18 cellular contexts compared by ENCODE assay signal in genomic region chr4:152579107-152579764, GRCh38. TPM values are rescaled to one million over a fixed set of nuclear protein-coding genes. Genes with fewer than 3 reads are reported as not detected.
DNase-seq lines count a peak whose midpoint lies in the region; ATAC-seq, FAIRE-seq and TF ChIP-seq lines count a peak whose summit lies in the region.
"Had no signal": no experiment of that assay in that cellular context is flagged by ENCODE, and none has a peak within 500 bp of the region (broad histone marks: within the 10 kb centered on the region; RNA-seq: fewer than 3 reads in every experiment).

No MANE protein-coding gene starts in this region.

- DNase-seq in MM.1S: no peak
- no peak for DNase-seq in K562 (ENCODE audit: extremely low read depth in 1 of 4, low spot score in 3 of 4)
- DNase-seq in HepG2 (ENCODE audit: low spot score): no peak
- no peak for DNase-seq in type B pancreatic cell (ENCODE audit: extremely low spot score, unreplicated experiment)
- no peak for DNase-seq in left cardiac atrium
- no peak for DNase-seq in hepatic stellate cell (ENCODE audit: low spot score)
- no peak for DNase-seq in activated naive CD4-positive, alpha-beta T cell treated with anti-CD3 and anti-CD28 coated beads, Interleukin-2, amount 10 ng/mL, durations not matched to agents 7 days and 5 days
- DNase-seq: 8988T; CD4-positive, alpha-beta memory T cell; DMS153; DMS79; GDM1; GM23248 had no signal

- in situ Hi-C loops in K562 (cut with MboI) (no loop called here), HepG2 (cut with HindIII; ENCODE audit: extremely low pct_ligation_motif_present, low pct_unique_long_range_greater_than_20kb) (no loop called here)

- H3K9ac ChIP-seq in MM.1S (ENCODE audit: low read length) (no peak overlapping the region), K562 (ENCODE audit: insufficient read depth in 1 of 2, low read depth in 2 of 2, low read length in 2 of 2) (no peak overlapping the region), HepG2 (ENCODE audit: insufficient read depth, low read depth, low read length) (no peak overlapping the region)
- H3K9ac ChIP-seq: BLaER1, GM23248 had no signal

- no peaks in the 10 kb centered on the region for H3K36me3 Mint-ChIP-seq in type B pancreatic cell
- no peaks in the 10 kb centered on the region for H3K36me3 Mint-ChIP-seq in activated naive CD4-positive, alpha-beta T cell treated with anti-CD3 and anti-CD28 coated beads, Interleukin-2, amount 10 ng/mL, durations not matched to agents 7 days and 5 days
- H3K36me3 Mint-ChIP-seq: CD14-positive monocyte; CD4-positive, alpha-beta memory T cell had no signal

- no peaks in the 10 kb centered on the region for H3K9me3 Mint-ChIP-seq in type B pancreatic cell
- H3K9me3 Mint-ChIP-seq in activated naive CD4-positive, alpha-beta T cell treated with anti-CD3 and anti-CD28 coated beads, Interleukin-2, amount 10 ng/mL, durations not matched to agents 7 days and 5 days: no peaks in the 10 kb centered on the region

- H3K79me2 ChIP-seq in MM.1S (ENCODE audit: low read length) (no peaks in the 10 kb centered on the region), K562 (ENCODE audit: control insufficient read depth, insufficient read depth, low read length) (no peaks in the 10 kb centered on the region), HepG2 (ENCODE audit: insufficient read depth, low read length) (no peaks in the 10 kb centered on the region)

- no peaks in the 10 kb centered on the region for H4K20me1 ChIP-seq in MM.1S (ENCODE audit: insufficient read depth, low read length)
- no peaks in the 10 kb centered on the region for H4K20me1 ChIP-seq in K562 (replicated peaks; ENCODE audit: control insufficient read depth, insufficient read depth, low read length)
- no peaks in the 10 kb centered on the region for H4K20me1 ChIP-seq in HepG2 (ENCODE audit: insufficient read depth, low read length)
- H4K20me1 ChIP-seq: BLaER1 had no signal

- H3K9me2 ChIP-seq in MM.1S (replicated peaks; ENCODE audit: insufficient read depth, low read length): no peaks in the 10 kb centered on the region

- no peak overlapping the region; the same call in 1 of the 2 replicates for H3K27ac ChIP-seq in MM.1S (ENCODE audit: low read length)
- no peak overlapping the region for H3K27ac ChIP-seq in K562 (ENCODE audit: extremely low read depth, low read depth, low read length)
- no peak overlapping the region for H3K27ac ChIP-seq in HepG2 (ENCODE audit: extremely low read length, insufficient read depth, low read length)
- H3K27ac ChIP-seq: BLaER1, GM23248 had no signal

- intact Hi-C loops in K562 (cut with micrococcal nuclease) (no loop called here), HepG2 (cut with micrococcal nuclease; ENCODE audit: unreplicated experiment) (no loop called here), left cardiac atrium (cut with DNase I) (no loop called here)

- CTCF ChIA-PET in K562 (lab: Yijun Ruan, JAX; ENCODE audit: low intra/inter-chr PET ratio): no interaction called here
- CTCF ChIA-PET in HepG2 (lab: Yijun Ruan, JAX; ENCODE audit: low intra/inter-chr PET ratio, low total read pairs): no interaction called here
- CTCF ChIA-PET in activated naive CD4-positive, alpha-beta T cell treated with anti-CD3 and anti-CD28 coated beads, Interleukin-2, amount 10 ng/mL, durations not matched to agents 7 days and 5 days (lab: Charles Lee): interaction anchor here (1.6 to 3.6 kb wide), 2 partner anchors 18 to 78 kb away, joined by 3 to 12 read pairs; no protein-coding TSS in a partner anchor

- FAIRE-seq in K562 (lab: Jason Lieb, UNC) (no peak), HepG2 (lab: Jason Lieb, UNC) (peak; percentile 58)
- FAIRE-seq: GM12892, HTR-8/SVneo had no signal

- H3K4me1 ChIP-seq in MM.1S (ENCODE audit: low read length): peaks cover 19% of the 10 kb centered on the region
- peaks cover 0 to 10% of the 10 kb centered on the region in 2 experiments; a peak in 2 of 5 replicates for H3K4me1 ChIP-seq in K562 (replicated peaks in 1 of 2; ENCODE audit: control insufficient read depth in 2 of 2, insufficient read depth in 2 of 2, low read length in 2 of 2)
- peaks cover 33% of the 10 kb centered on the region for H3K4me1 ChIP-seq in HepG2 (ENCODE audit: insufficient read depth, low read length)
- H3K4me1 ChIP-seq: HAP-1 had no signal

- TF ChIP-seq POLR2A in K562 (conservative IDR thresholded peaks at IDR 0.05): no peak
- no peak for TF ChIP-seq POLR2A in HepG2 (IDR thresholded peaks at IDR 0.05; ENCODE audit: insufficient read depth in 1 of 2, low read depth in 2 of 2, low read length in 2 of 2)

- POLR2A ChIA-PET in K562 (lab: Yijun Ruan, JAX) (interaction anchor here (1.1 to 1.7 kb wide), 3 partner anchors 9 to 24 kb away, joined by 3 to 4 read pairs (median 3); no protein-coding TSS in a partner anchor), HepG2 (lab: Yijun Ruan, JAX) (no interaction called here)

- H3K4me2 ChIP-seq in MM.1S (ENCODE audit: low read depth, low read length): peak overlapping the region; percentile 20; the same call in 1 of the 2 replicates
- no peak overlapping the region for H3K4me2 ChIP-seq in K562 (ENCODE audit: insufficient read depth, low read length)
- H3K4me2 ChIP-seq in HepG2 (ENCODE audit: low read depth, low read length): peak overlapping the region; percentile 66
- H3K4me2 ChIP-seq: BLaER1 had no signal

- no peak overlapping the region for H3K27ac Mint-ChIP-seq in type B pancreatic cell
- H3K27ac Mint-ChIP-seq in activated naive CD4-positive, alpha-beta T cell treated with anti-CD3 and anti-CD28 coated beads, Interleukin-2, amount 10 ng/mL, durations not matched to agents 7 days and 5 days: no peak overlapping the region
- H3K27ac Mint-ChIP-seq: CD4-positive, alpha-beta memory T cell had no signal

- H3K36me3 ChIP-seq in MM.1S (replicated peaks; ENCODE audit: insufficient read depth, low read length) (no peaks in the 10 kb centered on the region), K562 (ENCODE audit: control insufficient read depth, insufficient read depth, low read length) (no peaks in the 10 kb centered on the region), HepG2 (replicated peaks in 1 of 2; ENCODE audit: control insufficient read depth in 1 of 2, insufficient read depth in 2 of 2, low read length in 2 of 2) (no peaks in the 10 kb centered on the region)
- H3K36me3 ChIP-seq: BLaER1, HAP-1 had no signal

- H3K4me1 Mint-ChIP-seq in type B pancreatic cell (ENCODE audit: unreplicated experiment): peaks cover 19% of the 10 kb centered on the region
- H3K4me1 Mint-ChIP-seq in activated naive CD4-positive, alpha-beta T cell treated with anti-CD3 and anti-CD28 coated beads, Interleukin-2, amount 10 ng/mL, durations not matched to agents 7 days and 5 days: no peaks in the 10 kb centered on the region

- H2AFZ ChIP-seq in MM.1S (ENCODE audit: low read length) (0 out of 2 replicates have a peak overlapping the region, but pooled peaks have one; percentile 0), K562 (ENCODE audit: low read depth, low read length) (no peak overlapping the region), HepG2 (ENCODE audit: low read length) (no peak overlapping the region)
- H2AFZ ChIP-seq: GM23248 had no signal

- whole genome bisulfite sequencing in K562 (ENCODE audit: insufficient coverage, low coverage, missing lambda C conversion rate): 36% methylated on average over 11 of the region's 11 CpGs
- 2% methylated on average over 11 of the region's 11 CpGs for WGBS in HepG2 (ENCODE audit: low lambda C conversion rate)

- no peak overlapping the region for H3K4me3 ChIP-seq in MM.1S (ENCODE audit: low read length)
- no peak overlapping the region for H3K4me3 ChIP-seq in K562
- H3K4me3 ChIP-seq in HepG2 (replicated peaks in 1 of 3; ENCODE audit: insufficient read depth in 1 of 3, low read depth in 2 of 3, low read length in 3 of 3): no peak overlapping the region
- H3K4me3 ChIP-seq: BLaER1, GM23248, HAP-1 had no signal

- TF ChIP-seq RAD21 in K562 (CRISPR knock-in tag; conservative IDR thresholded peaks at IDR 0.05 in 1 of 2, IDR thresholded peaks at IDR 0.05 in 1 of 2) (no peak), HepG2 (CRISPR knock-in tag; IDR thresholded peaks at IDR 0.05) (no peak)

- TF ChIP-seq EP300 in K562 (IDR thresholded peaks at IDR 0.05; ENCODE audit: low read length) (no peak), HepG2 (IDR thresholded peaks at IDR 0.05; ENCODE audit: low read depth in 2 of 2, low read length in 2 of 2) (no peak), HepG2 (CRISPR knock-in tag; IDR thresholded peaks at IDR 0.05; ENCODE audit: borderline replicate concordance) (no peak)

- no peaks in the 10 kb centered on the region for H3K9me3 ChIP-seq in MM.1S (replicated peaks; ENCODE audit: insufficient read depth, low read length)
- H3K9me3 ChIP-seq in K562 (replicated peaks; ENCODE audit: control insufficient read depth, insufficient read depth, low read depth, low read length): no peaks in the 10 kb centered on the region
- no peaks in the 10 kb centered on the region for H3K9me3 ChIP-seq in HepG2 (ENCODE audit: low read length)
- H3K9me3 ChIP-seq: BLaER1, HAP-1 had no signal

- ATAC-seq in K562 (peak; percentile 30; the same call in 2 of the 3 replicates), HepG2 (peak; percentile 83), left cardiac atrium (no peak)

- no peaks in the 10 kb centered on the region for H3K27me3 Mint-ChIP-seq in type B pancreatic cell
- peaks cover 13% of the 10 kb centered on the region for H3K27me3 Mint-ChIP-seq in activated naive CD4-positive, alpha-beta T cell treated with anti-CD3 and anti-CD28 coated beads, Interleukin-2, amount 10 ng/mL, durations not matched to agents 7 days and 5 days
- H3K27me3 Mint-ChIP-seq: CD4-positive, alpha-beta memory T cell had no signal

- no peaks in the 10 kb centered on the region for H3K9me1 ChIP-seq in K562 (ENCODE audit: control insufficient read depth, insufficient read depth, low read length)

- no peaks in the 10 kb centered on the region for H3K27me3 ChIP-seq in MM.1S (replicated peaks; ENCODE audit: insufficient read depth, low read length)
- H3K27me3 ChIP-seq in K562 (ENCODE audit: control insufficient read depth in 2 of 2, insufficient read depth in 2 of 2, low read length in 2 of 2): peaks cover 0 to 5% of the 10 kb centered on the region in 2 experiments; a peak in 3 of 5 replicates
- peaks cover 4 to 6% of the 10 kb centered on the region in 2 experiments; a peak in 2 of 5 replicates for H3K27me3 ChIP-seq in HepG2 (ENCODE audit: control insufficient read depth in 1 of 2, insufficient read depth in 2 of 2, low read length in 2 of 2)
- H3K27me3 ChIP-seq: BLaER1 had no signal

- no TSS peak for BruUV-seq in K562 (replicated peaks; lab: Mats Ljungman, UMichigan)
- no TSS peak for BruUV-seq in HepG2 (replicated peaks; lab: Mats Ljungman, UMichigan)

- peaks cover 5% of the 10 kb centered on the region; the same call in 1 of the 2 replicates for H3F3A ChIP-seq in MM.1S (ENCODE audit: insufficient read depth, low read length)

- no peak overlapping the region for H3K4me3 Mint-ChIP-seq in type B pancreatic cell
- no peak overlapping the region for H3K4me3 Mint-ChIP-seq in activated naive CD4-positive, alpha-beta T cell treated with anti-CD3 and anti-CD28 coated beads, Interleukin-2, amount 10 ng/mL, durations not matched to agents 7 days and 5 days
- H3K4me3 Mint-ChIP-seq: CD14-positive monocyte; CD4-positive, alpha-beta memory T cell had no signal

- TF ChIP-seq CTCF in MM.1S (IDR thresholded peaks at IDR 0.05; ENCODE audit: low read length) (no peak), K562 (IDR thresholded peaks at IDR 0.05 in 2 of 3, conservative IDR thresholded peaks at IDR 0.05 in 1 of 3; ENCODE audit: insufficient read depth in 2 of 3, low read depth in 1 of 3, low read length in 3 of 3) (no peak), HepG2 (CRISPR knock-in tag; IDR thresholded peaks at IDR 0.05) (no peak), type B pancreatic cell (conservative IDR thresholded peaks at IDR 0.05) (peak; percentile 14)

RNA-seq across cellular contexts. Expression of gene FBXW7, which starts 43.3 kb away (rescaled TPM):
- 29.9 and 116 TPM in 2 replicates for total RNA-seq in K562 (2011; cell fraction: chromatin; rRNA removed; ENCODE audit: low replicate concordance)
- total RNA-seq in K562 (2011; cell fraction: nucleolus; rRNA removed): 13.0 and 18.2 TPM in 2 replicates
- 39.8 and 74.2 TPM in 2 replicates for total RNA-seq in K562 (2011; cell fraction: nucleoplasm; rRNA removed)
- total RNA-seq in K562 (2014; rRNA removed) (19.6 and 26.4 TPM in 2 replicates), K562 (2014; rRNA removed; fragmentation: Illumina TruSeq; extraction: Trizol) (44.2 and 54.8 TPM in 2 replicates), K562 (2015; rRNA removed; fragmentation: Illumina TruSeq; extraction: Trizol) (39.9 TPM in 2 replicates), K562 (2021) (19.4 and 19.9 TPM in 2 replicates), HepG2 (2016; rRNA removed; fragmentation: Illumina TruSeq; extraction: Trizol) (21.7 and 40.9 TPM in 2 replicates), type B pancreatic cell (ENCODE audit: low replicate concordance) (49.3 and 53.0 TPM in 2 replicates), left cardiac atrium (10 to 100 TPM; 39.5 to 45.6 TPM)
- polyA plus RNA-seq in K562 (2011; rRNA removed) (12.0 and 16.4 TPM in 2 replicates), K562 (2014; fragmentation: Illumina TruSeq; extraction: Trizol) (13.1 and 14.3 TPM in 2 replicates), K562 (2014; fragmentation: Nextera tagmentation; extraction: Ambion mirVana) (1 to 10 TPM; 6.8 to 9.1 TPM), K562 (2014; rRNA removed) (11.8 and 12.4 TPM in 2 replicates), HepG2 (2011; rRNA removed) (5.0 and 5.9 TPM in 2 replicates)
- polyA plus RNA-seq in K562 (2011; cell fraction: cytosol; rRNA removed): 2.0 and 5.6 TPM in 2 replicates
- polyA plus RNA-seq in K562 (2011; cell fraction: nucleus; rRNA removed): 29.6 and 42.8 TPM in 2 replicates
- polyA plus RNA-seq in K562 (2012): 12.5 and 13.1 TPM in 2 replicates
- 95.7 and 99.2 TPM in 2 replicates for polyA minus RNA-seq in K562 (2011; rRNA and poly(A)+ RNA removed)
- 10.4 and 10.5 TPM in 2 replicates for polyA minus RNA-seq in K562 (2011; cell fraction: cytosol; rRNA and poly(A)+ RNA removed)
- polyA minus RNA-seq in K562 (2011; cell fraction: nucleus; rRNA and poly(A)+ RNA removed): 37.0 and 64.0 TPM in 2 replicates
- total RNA-seq in HepG2 (2016; cell fraction: cytosol; rRNA removed; fragmentation: Illumina TruSeq; extraction: Trizol; ENCODE audit: low read depth): 390 and 448 TPM in 2 replicates
- total RNA-seq in HepG2 (2016; cell fraction: insoluble cytoplasmic fraction; rRNA removed; fragmentation: Illumina TruSeq; extraction: Trizol): 20.3 and 39.8 TPM in 2 replicates
- total RNA-seq in HepG2 (2016; cell fraction: membrane; rRNA removed; fragmentation: Illumina TruSeq; extraction: Trizol): 97.2 and 111 TPM in 2 replicates
- 53.9 and 55.5 TPM in 2 replicates for total RNA-seq in HepG2 (2016; cell fraction: nucleus; rRNA removed; fragmentation: Illumina TruSeq; extraction: Trizol)
- 2.2 and 4.6 TPM in 2 replicates for polyA plus RNA-seq in HepG2 (2011; cell fraction: cytosol; rRNA removed)
- 9.7 and 13.6 TPM in 2 replicates for polyA plus RNA-seq in HepG2 (2011; cell fraction: nucleus; rRNA removed)
- polyA plus RNA-seq in HepG2 (2012): 11.4 and 16.7 TPM in 2 replicates
- 0.57 and 0.69 TPM in 2 replicates for polyA plus RNA-seq in HepG2 (2016; cell fraction: cytosol; fragmentation: Illumina TruSeq; extraction: Trizol; ENCODE audit: low read depth)
- polyA plus RNA-seq in HepG2 (2016; cell fraction: insoluble cytoplasmic fraction; fragmentation: Illumina TruSeq; extraction: Trizol; ENCODE audit: low read depth): 7.5 and 10.8 TPM in 2 replicates
- 1.5 TPM in 2 replicates for polyA plus RNA-seq in HepG2 (2016; cell fraction: membrane; fragmentation: Illumina TruSeq; extraction: Trizol; ENCODE audit: low read depth)
- 24.1 and 28.3 TPM in 2 replicates for polyA plus RNA-seq in HepG2 (2016; cell fraction: nucleus; fragmentation: Illumina TruSeq; extraction: Trizol; ENCODE audit: insufficient read depth, low read depth)
- 8.0 and 9.7 TPM in 2 replicates for polyA minus RNA-seq in HepG2 (2011; rRNA and poly(A)+ RNA removed; ENCODE audit: low replicate concordance)
- polyA minus RNA-seq in HepG2 (2011; cell fraction: cytosol; rRNA and poly(A)+ RNA removed): 8.8 and 18.1 TPM in 2 replicates
- 85.0 and 102 TPM in 2 replicates for polyA minus RNA-seq in HepG2 (2011; cell fraction: nucleus; rRNA and poly(A)+ RNA removed)

Comparison
In these comparisons a context has a peak if more than half of its experiments do, and no peak if none do; other contexts are left out.
1. ATAC-seq: peak in K562 (single experiment) and HepG2 (single experiment); none in left cardiac atrium (0 of 2).